ENCODE assay signal across 16 cellular contexts in genomic region chr2:184402381-184402780, GRCh38.
DNase-seq lines count a peak whose midpoint lies in the region; ATAC-seq, FAIRE-seq and TF ChIP-seq lines count a peak whose summit lies in the region.
"Had no signal": no experiment of that assay in that cellular context is flagged by ENCODE, and none has a peak within 500 bp of the region (broad histone marks: within the 10 kb centered on the region; RNA-seq: fewer than 3 reads in every experiment).

No MANE protein-coding gene starts in this region.

- H3K4me1 ChIP-seq in GM12878 (ENCODE audit: control insufficient read depth, insufficient read depth, low read length) (no peaks in the 10 kb centered on the region), right lobe of liver (no peaks in the 10 kb centered on the region)

- no peaks in the 10 kb centered on the region for H3K36me3 Mint-ChIP-seq in T-helper 17 cell (ENCODE audit: low read depth)
- H3K36me3 Mint-ChIP-seq: CD14-positive monocyte; CD8-positive, alpha-beta T cell had no signal

- H3K27ac ChIP-seq in GM12878 (ENCODE audit: control insufficient read depth, insufficient read depth) (no peak overlapping the region), right lobe of liver (no peak overlapping the region)

- H3K4me3 ChIP-seq in GM12878 = no peak overlapping the region
- H3K4me3 ChIP-seq in right lobe of liver = no peak overlapping the region
- H3K4me3 ChIP-seq: HAP-1 had no signal

- no peak for TF ChIP-seq POLR2A in GM12878 (IDR thresholded peaks at IDR 0.05; ENCODE audit: low read depth, low read length)
- no peak for TF ChIP-seq POLR2A in right lobe of liver (IDR thresholded peaks at IDR 0.05)

- H3K27ac Mint-ChIP-seq in T-helper 17 cell = no peak overlapping the region
- H3K27ac Mint-ChIP-seq: CD14-positive monocyte; CD8-positive, alpha-beta T cell; HFFc6 had no signal

- SMC1A ChIA-PET in GM12878 (lab: Charles Lee; ENCODE audit: uncharacterized antibody, unreplicated experiment) = interaction anchor here (1.2 kb wide), 1 partner anchor 66 kb away, joined by 3 read pairs; no protein-coding TSS in a partner anchor

- TF ChIP-seq RAD21 in GM12878 (IDR thresholded peaks at IDR 0.05; ENCODE audit: insufficient read depth, low read depth, low read length) = no peak

- H3K36me3 ChIP-seq in GM12878 (ENCODE audit: control insufficient read depth in 2 of 2, insufficient read depth in 2 of 2, low read length in 1 of 2) (no peaks in the 10 kb centered on the region), right lobe of liver (no peaks in the 10 kb centered on the region)
- H3K36me3 ChIP-seq: HAP-1 had no signal

- POLR2A ChIA-PET in GM12878 (lab: Charles Lee) = no interaction called here

- TF ChIP-seq EP300 in GM12878 (IDR thresholded peaks at IDR 0.05; ENCODE audit: borderline replicate concordance in 1 of 2, control insufficient read depth in 1 of 2, low read depth in 2 of 2, low read length in 2 of 2) = no peak

- no peaks in the 10 kb centered on the region for H3K9me3 ChIP-seq in GM12878 (replicated peaks; ENCODE audit: control insufficient read depth, insufficient read depth, low read length)
- no peaks in the 10 kb centered on the region for H3K9me3 ChIP-seq in right lobe of liver
- no peaks in the 10 kb centered on the region for H3K9me3 ChIP-seq in T-helper 17 cell (ENCODE audit: control insufficient read depth, low read length, poor library complexity, severe bottlenecking)
- H3K9me3 ChIP-seq: HAP-1 had no signal

- CTCF ChIA-PET in GM12878 (lab: Yijun Ruan, JAX) = interaction anchor here (0.6 to 1.9 kb wide), 3 partner anchors 10 to 28 kb away, joined by 3 read pairs; no protein-coding TSS in a partner anchor

- RAD21 ChIA-PET in GM12878 (lab: Charles Lee; ENCODE audit: unreplicated experiment) = no interaction called here

- H4K20me1 ChIP-seq in GM12878 (ENCODE audit: control insufficient read depth, insufficient read depth) = no peaks in the 10 kb centered on the region

- H3K9ac ChIP-seq in GM12878 (ENCODE audit: control insufficient read depth, insufficient read depth, low read length) = no peak overlapping the region

- H3K4me2 ChIP-seq in GM12878 (ENCODE audit: control insufficient read depth, insufficient read depth) = no peak overlapping the region

- DNase-seq in DMS53 treated with DMSO at 0.1 percent for 48 hours (lab: John Stamatoyannopoulos, UW; ENCODE audit: unreplicated experiment) (peak; percentile 29), GM12878 (ENCODE audit: low read depth, low spot score) (no peak), inferior parietal cortex (ENCODE audit: extremely low spot score) (no peak), right lobe of liver (no peak), T-helper 17 cell (no peak), NCI-H2171 treated with DMSO at 0.1 percent for 48 hours (lab: John Stamatoyannopoulos, UW) (no peak)
- DNase-seq: CD8-positive, alpha-beta T cell; COR-L47; HFFc6 had no signal

- no peak overlapping the region for H2AFZ ChIP-seq in GM12878 (ENCODE audit: control insufficient read depth, low read depth, low read length)

- no peaks in the 10 kb centered on the region for H3K4me1 Mint-ChIP-seq in T-helper 17 cell
- H3K4me1 Mint-ChIP-seq: CD14-positive monocyte had no signal

- ATAC-seq in GM12878 = no peak
- ATAC-seq in right lobe of liver = no peak
- no peak for ATAC-seq in T-helper 17 cell
- ATAC-seq: CD8-positive, alpha-beta T cell; HepG2 had no signal

- FAIRE-seq in GM12878 (lab: Jason Lieb, UNC) = peak; percentile 35
- FAIRE-seq: GM12891, H1, HepG2, HTR-8/SVneo had no signal

- no peak overlapping the region for H3K4me3 Mint-ChIP-seq in T-helper 17 cell
- H3K4me3 Mint-ChIP-seq: CD14-positive monocyte; CD8-positive, alpha-beta T cell; HFFc6 had no signal

- no peaks in the 10 kb centered on the region for H3K79me2 ChIP-seq in GM12878 (ENCODE audit: control insufficient read depth, insufficient read depth, low read length)

- no peaks in the 10 kb centered on the region for H3K27me3 ChIP-seq in GM12878 (replicated peaks in 1 of 2; ENCODE audit: control insufficient read depth in 2 of 2, insufficient read depth in 2 of 2, low read length in 1 of 2)
- no peaks in the 10 kb centered on the region for H3K27me3 ChIP-seq in right lobe of liver

- no TSS peak for BruUV-seq in GM12878 (replicated peaks; lab: Mats Ljungman, UMichigan)

- no peaks in the 10 kb centered on the region for H3K27me3 Mint-ChIP-seq in T-helper 17 cell

- TF ChIP-seq CTCF in GM12878 (IDR thresholded peaks at IDR 0.05 in 2 of 3, conservative IDR thresholded peaks at IDR 0.05 in 1 of 3; ENCODE audit: control insufficient read depth in 2 of 3, extremely low read depth in 1 of 3, insufficient read depth in 1 of 3, low read depth in 3 of 3, low read length in 3 of 3) = no peak
- TF ChIP-seq CTCF in right lobe of liver (IDR thresholded peaks at IDR 0.05) = no peak

- in situ Hi-C loops in GM12878 (cut with MboI) = no loop called here

- intact Hi-C loops in GM12878 (cut with micrococcal nuclease; ENCODE audit: unreplicated experiment) = no loop called here
- intact Hi-C loops in right lobe of liver (cut with DNase I) = no loop called here

TF ChIP-seq in PFSK-1, 5 proteins besides CTCF, POLR2A, EP300 and RAD21:
- no peak for TF ChIP-seq SIN3A (IDR thresholded peaks at IDR 0.05; ENCODE audit: borderline replicate concordance, insufficient read depth, low read length)
- TF ChIP-seq POLR2AphosphoS5 (IDR thresholded peaks at IDR 0.05; ENCODE audit: low read depth, low read length) = no peak
- no peak for TF ChIP-seq FOXP2 (optimal IDR thresholded peaks at IDR 0.05; ENCODE audit: borderline replicate concordance, extremely low read depth, extremely low read length, insufficient read depth)
- TF ChIP-seq REST (IDR thresholded peaks at IDR 0.05; ENCODE audit: insufficient read depth in 1 of 2, low read depth in 2 of 2, low read length in 2 of 2) = peak; percentile 69 to 89
- no peak for TF ChIP-seq TAF1 (IDR thresholded peaks at IDR 0.05; ENCODE audit: borderline replicate concordance, insufficient read depth, low read length)

TF ChIP-seq in GM12878, 131 proteins besides CTCF, POLR2A, EP300 and RAD21 (continues in another document):
- TF ChIP-seq NFIC (IDR thresholded peaks at IDR 0.05; ENCODE audit: low read depth, low read length) (no peak), IRF3 (IDR thresholded peaks at IDR 0.05) (no peak), FOXK2 (IDR thresholded peaks at IDR 0.05) (no peak), CREB1 (IDR thresholded peaks at IDR 0.05; ENCODE audit: low read depth) (no peak), BACH1 (IDR thresholded peaks at IDR 0.05; ENCODE audit: borderline replicate concordance) (no peak), RELA (IDR thresholded peaks at IDR 0.05; ENCODE audit: borderline replicate concordance, partially characterized antibody) (no peak), EED (IDR thresholded peaks at IDR 0.05; ENCODE audit: low read depth) (no peak), USF1 (IDR thresholded peaks at IDR 0.05; ENCODE audit: borderline replicate concordance, extremely low read length, insufficient read depth, low read depth, low read length) (no peak), SPI1 (IDR thresholded peaks at IDR 0.05; ENCODE audit: borderline replicate concordance, insufficient read depth, low read depth, low read length) (no peak), SIN3A (IDR thresholded peaks at IDR 0.05; ENCODE audit: low read depth, low read length) (no peak)
